Comparison of ENCODE assay signal across 22 cellular contexts in the genomic region with DNA sequence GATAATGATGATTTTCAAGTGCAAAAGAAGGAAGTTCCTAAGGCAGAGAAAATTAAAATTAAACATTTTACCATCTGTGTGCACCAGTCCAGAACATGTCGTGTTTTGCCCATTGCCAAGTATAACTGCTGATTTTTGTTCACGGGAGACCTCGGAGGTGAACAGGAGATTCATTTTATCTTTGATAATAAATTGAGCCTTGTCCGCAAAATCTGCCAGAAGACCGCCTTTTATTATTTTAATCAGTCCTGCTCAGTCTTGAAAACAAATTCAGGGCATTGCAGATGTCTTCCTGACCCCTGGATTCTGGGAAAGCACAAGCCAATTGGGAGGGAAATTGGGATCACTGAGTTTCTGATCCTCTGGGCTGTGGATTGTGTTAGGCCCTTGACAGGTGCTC.
DNase-seq lines count a peak whose midpoint lies in the region; ATAC-seq and TF ChIP-seq lines count a peak whose summit lies in the region.
"Had no signal": no experiment of that assay in that cellular context is flagged by ENCODE, and none has a peak within 500 bp of the region (broad histone marks: within the 10 kb centered on the region; RNA-seq: fewer than 3 reads in every experiment).

No MANE protein-coding gene starts in this region.

- H3K27me3 ChIP-seq in endodermal cell (ENCODE audit: control insufficient read depth, insufficient read depth, low read length, poor library complexity, severe bottlenecking) = no peaks in the 10 kb centered on the region
- H3K27me3 ChIP-seq: SJCRH30 had no signal

- H3K9me3 Mint-ChIP-seq in activated naive CD8-positive, alpha-beta T cell (ENCODE audit: low read depth) = no peaks in the 10 kb centered on the region
- H3K9me3 Mint-ChIP-seq in activated naive CD8-positive, alpha-beta T cell treated with anti-CD3 and anti-CD28 coated beads, Interleukin-2, amount 50 U/mL, for 24 hours = no peaks in the 10 kb centered on the region
- H3K9me3 Mint-ChIP-seq in endodermal cell (no peaks in the 10 kb centered on the region), progenitor cell of endocrine pancreas (ENCODE audit: low read depth) (no peaks in the 10 kb centered on the region)
- no peaks in the 10 kb centered on the region for H3K9me3 Mint-ChIP-seq in activated T-helper 2 cell treated with anti-CD3 and anti-CD28 coated beads, Interferon-gamma antibody, Interleukin-2, Interleukin-4, amounts not matched to agents 10 μg/mL and 5 μg/mL and 100 μg/mL, durations not matched to agents 14 hours and 24 hours and 36 hours
- H3K9me3 Mint-ChIP-seq: CD8-positive, alpha-beta memory T cell had no signal

- H3K27me3 Mint-ChIP-seq in activated naive CD8-positive, alpha-beta T cell = no peaks in the 10 kb centered on the region
- no peaks in the 10 kb centered on the region for H3K27me3 Mint-ChIP-seq in activated naive CD8-positive, alpha-beta T cell treated with anti-CD3 and anti-CD28 coated beads, Interleukin-2, amount 50 U/mL, for 24 hours
- H3K27me3 Mint-ChIP-seq in endodermal cell (ENCODE audit: insufficient read depth) (no peaks in the 10 kb centered on the region), progenitor cell of endocrine pancreas (no peaks in the 10 kb centered on the region)
- peaks cover 12% of the 10 kb centered on the region for H3K27me3 Mint-ChIP-seq in activated T-helper 2 cell treated with anti-CD3 and anti-CD28 coated beads, Interferon-gamma antibody, Interleukin-2, Interleukin-4, amounts not matched to agents 10 μg/mL and 5 μg/mL and 100 μg/mL, durations not matched to agents 14 hours and 24 hours and 36 hours (ENCODE audit: low read depth)

- H3K36me3 Mint-ChIP-seq in activated naive CD8-positive, alpha-beta T cell = no peaks in the 10 kb centered on the region
- no peaks in the 10 kb centered on the region for H3K36me3 Mint-ChIP-seq in activated naive CD8-positive, alpha-beta T cell treated with anti-CD3 and anti-CD28 coated beads, Interleukin-2, amount 50 U/mL, for 24 hours (ENCODE audit: low read depth)
- H3K36me3 Mint-ChIP-seq in endodermal cell (ENCODE audit: low read depth) (peaks cover 86% of the 10 kb centered on the region), progenitor cell of endocrine pancreas (ENCODE audit: insufficient read depth) (peaks cover 56% of the 10 kb centered on the region)
- H3K36me3 Mint-ChIP-seq in activated T-helper 2 cell treated with anti-CD3 and anti-CD28 coated beads, Interferon-gamma antibody, Interleukin-2, Interleukin-4, amounts not matched to agents 10 μg/mL and 5 μg/mL and 100 μg/mL, durations not matched to agents 14 hours and 24 hours and 36 hours (ENCODE audit: low read depth) = no peaks in the 10 kb centered on the region
- H3K36me3 Mint-ChIP-seq: CD8-positive, alpha-beta memory T cell had no signal

- no peak overlapping the region for H3K9ac ChIP-seq in endodermal cell (ENCODE audit: extremely low read depth, low read length, poor library complexity, severe bottlenecking)

- H3K27ac ChIP-seq in VCaP (peak overlapping the region; percentile 98; the same call in 1 of the 2 replicates), endodermal cell (ENCODE audit: low read depth, low read length) (no peak overlapping the region)
- H3K27ac ChIP-seq: PC-9, SJCRH30 had no signal

- no peaks in the 10 kb centered on the region for H3K9me3 ChIP-seq in endodermal cell (ENCODE audit: control insufficient read depth, low read length)
- H3K9me3 ChIP-seq: SJCRH30 had no signal

- intact Hi-C loops in sciatic nerve (cut with DNase I) = no loop called here
- intact Hi-C loops in activated T-helper 2 cell treated with anti-CD3 and anti-CD28 coated beads, Interferon-gamma antibody, Interleukin-2, Interleukin-4, amounts not matched to agents 10 μg/mL and 5 μg/mL and 100 μg/mL, durations not matched to agents 14 hours and 24 hours and 36 hours (cut with micrococcal nuclease) = no loop called here

- no peaks in the 10 kb centered on the region for H3K4me1 ChIP-seq in endodermal cell (ENCODE audit: control insufficient read depth, insufficient read depth, low read length)
- H3K4me1 ChIP-seq: SJCRH30 had no signal

- peak overlapping the region; percentile 9 for H3K4me3 Mint-ChIP-seq in activated naive CD8-positive, alpha-beta T cell
- H3K4me3 Mint-ChIP-seq in activated naive CD8-positive, alpha-beta T cell treated with anti-CD3 and anti-CD28 coated beads, Interleukin-2, amount 50 U/mL, for 24 hours = no peak overlapping the region
- H3K4me3 Mint-ChIP-seq in endodermal cell (no peak overlapping the region), progenitor cell of endocrine pancreas (ENCODE audit: low read depth) (no peak overlapping the region)
- no peak overlapping the region for H3K4me3 Mint-ChIP-seq in activated T-helper 2 cell treated with anti-CD3 and anti-CD28 coated beads, Interferon-gamma antibody, Interleukin-2, Interleukin-4, amounts not matched to agents 10 μg/mL and 5 μg/mL and 100 μg/mL, durations not matched to agents 14 hours and 24 hours and 36 hours (ENCODE audit: low read depth)

- DNase-seq in activated naive CD8-positive, alpha-beta T cell treated with anti-CD3 and anti-CD28 coated beads, Interleukin-2, amount 50 U/mL, for 24 hours = no peak
- DNase-seq in endodermal cell (no peak), progenitor cell of endocrine pancreas (ENCODE audit: low spot score, unreplicated experiment) (no peak), sciatic nerve (ENCODE audit: low spot score) (no peak), ecto neural progenitor cell (ENCODE audit: low spot score) (no peak)
- DNase-seq in activated T-helper 2 cell treated with anti-CD3 and anti-CD28 coated beads, Interferon-gamma antibody, Interleukin-2, Interleukin-4, amounts not matched to agents 10 μg/mL and 5 μg/mL and 100 μg/mL, durations not matched to agents 14 hours and 24 hours and 36 hours (ENCODE audit: low spot score) = no peak
- DNase-seq: C1 segment of cervical spinal cord; Calu3; CD8-positive, alpha-beta memory T cell; DMS79 treated with DMSO at 0.1 percent for 48 hours; H7; NCI-H1105 treated with DMSO at 0.1 percent for 48 hours; NCI-H146; NCI-H1930; NCI-H446; NCI-H526; NCI-H82; PC-9; SJCRH30 had no signal

- H3K27ac Mint-ChIP-seq in activated naive CD8-positive, alpha-beta T cell = no peak overlapping the region
- H3K27ac Mint-ChIP-seq in activated naive CD8-positive, alpha-beta T cell treated with anti-CD3 and anti-CD28 coated beads, Interleukin-2, amount 50 U/mL, for 24 hours = no peak overlapping the region
- H3K27ac Mint-ChIP-seq in endodermal cell (peak overlapping the region; percentile 60), progenitor cell of endocrine pancreas (peak overlapping the region; percentile 87)
- H3K27ac Mint-ChIP-seq in activated T-helper 2 cell treated with anti-CD3 and anti-CD28 coated beads, Interferon-gamma antibody, Interleukin-2, Interleukin-4, amounts not matched to agents 10 μg/mL and 5 μg/mL and 100 μg/mL, durations not matched to agents 14 hours and 24 hours and 36 hours = no peak overlapping the region
- H3K27ac Mint-ChIP-seq: CD8-positive, alpha-beta memory T cell had no signal

- peaks cover 12% of the 10 kb centered on the region for H3K4me1 Mint-ChIP-seq in activated naive CD8-positive, alpha-beta T cell (ENCODE audit: low read depth)
- H3K4me1 Mint-ChIP-seq in activated naive CD8-positive, alpha-beta T cell treated with anti-CD3 and anti-CD28 coated beads, Interleukin-2, amount 50 U/mL, for 24 hours = peaks cover 7% of the 10 kb centered on the region
- H3K4me1 Mint-ChIP-seq in endodermal cell (peaks cover 5% of the 10 kb centered on the region), progenitor cell of endocrine pancreas (ENCODE audit: low read depth) (peaks cover 59% of the 10 kb centered on the region)
- H3K4me1 Mint-ChIP-seq in activated T-helper 2 cell treated with anti-CD3 and anti-CD28 coated beads, Interferon-gamma antibody, Interleukin-2, Interleukin-4, amounts not matched to agents 10 μg/mL and 5 μg/mL and 100 μg/mL, durations not matched to agents 14 hours and 24 hours and 36 hours (ENCODE audit: low read depth) = peaks cover 6% of the 10 kb centered on the region

- WGBS in endodermal cell (ENCODE audit: insufficient coverage in 1 of 2, insufficient read length in 1 of 2), 2 experiments = 95 to 98% methylated on average over 5 of the region's 5 CpGs

- ATAC-seq in activated naive CD8-positive, alpha-beta T cell treated with anti-CD3 and anti-CD28 coated beads, Interleukin-2, amount 50 U/mL, for 24 hours = no peak
- no peak for ATAC-seq in sciatic nerve
- ATAC-seq: SK-N-SH treated with all-trans-retinoic acid at 6 μM for 48 hours had no signal

- no peak overlapping the region for H3K4me3 ChIP-seq in endodermal cell (ENCODE audit: low read length)
- H3K4me3 ChIP-seq: PC-9, SJCRH30 had no signal

- peaks cover 96% of the 10 kb centered on the region for H3K36me3 ChIP-seq in endodermal cell (ENCODE audit: control insufficient read depth, insufficient read depth, low read length)

- no peak for TF ChIP-seq CTCF in VCaP (conservative IDR thresholded peaks at IDR 0.05)
- no peak for TF ChIP-seq CTCF in endodermal cell (conservative IDR thresholded peaks at IDR 0.05)
- TF ChIP-seq CTCF in progenitor cell of endocrine pancreas (IDR thresholded peaks at IDR 0.05; ENCODE audit: unreplicated experiment) = no peak

Comparison
In these comparisons a context has a peak if more than half of its experiments do, and no peak if none do; other contexts are left out.
1. H3K27ac Mint-ChIP-seq: peak in endodermal cell (single experiment) and progenitor cell of endocrine pancreas (single experiment); none in activated naive CD8-positive, alpha-beta T cell (single experiment), activated naive CD8-positive, alpha-beta T cell treated with anti-CD3 and anti-CD28 coated beads, Interleukin-2, amount 50 U/mL, for 24 hours (single experiment) and activated T-helper 2 cell treated with anti-CD3 and anti-CD28 coated beads, Interferon-gamma antibody, Interleukin-2, Interleukin-4, amounts not matched to agents 10 μg/mL and 5 μg/mL and 100 μg/mL, durations not matched to agents 14 hours and 24 hours and 36 hours (single experiment).